In genomic region chr1:101205457-101205856, GRCh38 we compare ENCODE assay signal across 18 cellular contexts. TPM values are rescaled to one million over a fixed set of nuclear protein-coding genes. Genes with fewer than 3 reads are reported as not detected.
DNase-seq lines count a peak whose midpoint lies in the region; ATAC-seq and TF ChIP-seq lines count a peak whose summit lies in the region.
"Had no signal": no experiment of that assay in that cellular context is flagged by ENCODE, and none has a peak within 500 bp of the region (broad histone marks: within the 10 kb centered on the region; RNA-seq: fewer than 3 reads in every experiment).

No MANE protein-coding gene starts in this region.

- H3K4me3 Mint-ChIP-seq in stimulated activated naive CD8-positive, alpha-beta T cell treated with anti-CD3 and anti-CD28 coated beads, Interleukin-15, Interleukin-2, amounts not matched to agents 100 ng/mL and 50 ng/mL, for 24 hours = no peak overlapping the region
- H3K4me3 Mint-ChIP-seq: activated CD4-positive, alpha-beta T cell treated with anti-CD3 and anti-CD28 coated beads, Interleukin-2, amount 10 ng/mL, durations not matched to agents 7 days and 5 days had no signal

- H3K36me3 Mint-ChIP-seq in stimulated activated naive CD8-positive, alpha-beta T cell treated with anti-CD3 and anti-CD28 coated beads, Interleukin-15, Interleukin-2, amounts not matched to agents 100 ng/mL and 50 ng/mL, for 24 hours (ENCODE audit: low read depth) = no peaks in the 10 kb centered on the region

- H3K4me1 ChIP-seq in left ventricle myocardium inferior = peaks cover 16% of the 10 kb centered on the region
- H3K4me1 ChIP-seq: spleen had no signal

- H3K36me3 ChIP-seq in left ventricle myocardium inferior = no peaks in the 10 kb centered on the region
- H3K36me3 ChIP-seq: brain microvascular endothelial cell, spleen had no signal

- H3K27ac ChIP-seq in left ventricle myocardium inferior (replicated peaks) (peak overlapping the region; percentile 77), angular gyrus (ENCODE audit: low read depth, low read length) (peak overlapping the region; percentile 55)
- H3K27ac ChIP-seq: brain microvascular endothelial cell, spleen had no signal

- no peaks in the 10 kb centered on the region for H3K9me3 ChIP-seq in left ventricle myocardium inferior (replicated peaks)
- H3K9me3 ChIP-seq: spleen had no signal

- intact Hi-C loops in left ventricle myocardium inferior (cut with micrococcal nuclease) = no loop called here
- intact Hi-C loops in left ventricle myocardium superior (cut with micrococcal nuclease) = no loop called here

- no peak for TF ChIP-seq CTCF in left ventricle myocardium inferior (IDR thresholded peaks at IDR 0.05; ENCODE audit: borderline replicate concordance)

- H3K27ac Mint-ChIP-seq in stimulated activated naive CD8-positive, alpha-beta T cell treated with anti-CD3 and anti-CD28 coated beads, Interleukin-15, Interleukin-2, amounts not matched to agents 100 ng/mL and 50 ng/mL, for 24 hours = peak overlapping the region; percentile 26
- H3K27ac Mint-ChIP-seq: activated CD4-positive, alpha-beta T cell treated with anti-CD3 and anti-CD28 coated beads, Interleukin-2, amount 10 ng/mL, durations not matched to agents 7 days and 5 days had no signal

- no peak for ATAC-seq in left ventricle myocardium superior
- ATAC-seq in HG02885 (IDR thresholded peaks at IDR 0.05; ENCODE audit: poor library complexity, unreplicated experiment) = no peak
- no peak for ATAC-seq in HG03571 (IDR thresholded peaks at IDR 0.05; ENCODE audit: unreplicated experiment)
- ATAC-seq: left lobe of liver had no signal

- no peak overlapping the region for H3K4me3 ChIP-seq in left ventricle myocardium inferior
- H3K4me3 ChIP-seq: spleen had no signal

- peak; percentile 15 to 53 for DNase-seq in NCI-H524 (lab: John Stamatoyannopoulos, UW)
- no peak for DNase-seq in NCI-H524 treated with DMSO at 0.1 percent for 48 hours (lab: John Stamatoyannopoulos, UW)
- DNase-seq in left ventricle myocardium inferior = no peak
- no peak for DNase-seq in left ventricle myocardium superior
- DNase-seq: activated CD4-positive, alpha-beta T cell treated with anti-CD3 and anti-CD28 coated beads, Interleukin-2, amount 10 ng/mL, durations not matched to agents 7 days and 5 days; activated T-cell treated with anti-CD3 and anti-CD28 coated beads, Interleukin-2, amount 50 U/mL, for 48 hours; brain microvascular endothelial cell; IMR-90; NCI-H2107; NCI-H526 treated with DMSO at 0.1 percent for 48 hours; SHP77; spleen; stimulated activated CD4-positive, alpha-beta T cell treated with anti-CD3 and anti-CD28 coated beads, Interleukin-4, amount 100 ng/mL, for 24 hours had no signal

- H3K4me1 Mint-ChIP-seq in stimulated activated naive CD8-positive, alpha-beta T cell treated with anti-CD3 and anti-CD28 coated beads, Interleukin-15, Interleukin-2, amounts not matched to agents 100 ng/mL and 50 ng/mL, for 24 hours (ENCODE audit: low read depth) = peaks cover 22% of the 10 kb centered on the region

- H3K9me3 Mint-ChIP-seq in stimulated activated naive CD8-positive, alpha-beta T cell treated with anti-CD3 and anti-CD28 coated beads, Interleukin-15, Interleukin-2, amounts not matched to agents 100 ng/mL and 50 ng/mL, for 24 hours = no peaks in the 10 kb centered on the region

- no peaks in the 10 kb centered on the region for H3K27me3 ChIP-seq in left ventricle myocardium inferior (ENCODE audit: low read depth)
- H3K27me3 ChIP-seq: brain microvascular endothelial cell, spleen had no signal

- H3K27me3 Mint-ChIP-seq in stimulated activated naive CD8-positive, alpha-beta T cell treated with anti-CD3 and anti-CD28 coated beads, Interleukin-15, Interleukin-2, amounts not matched to agents 100 ng/mL and 50 ng/mL, for 24 hours = no peaks in the 10 kb centered on the region
- H3K27me3 Mint-ChIP-seq: activated CD4-positive, alpha-beta T cell treated with anti-CD3 and anti-CD28 coated beads, Interleukin-2, amount 10 ng/mL, durations not matched to agents 7 days and 5 days had no signal

RNA-seq across cellular contexts. Expression of gene S1PR1, which starts 31.4 kb away (rescaled TPM):
- total RNA-seq in left ventricle myocardium inferior (54.9 TPM), left ventricle myocardium superior (58.1 TPM)

Comparison
In these comparisons a context has a peak if more than half of its experiments do, and no peak if none do; other contexts are left out.
1. DNase-seq: peak in NCI-H524 (2 of 2); none in NCI-H524 treated with DMSO at 0.1 percent for 48 hours (single experiment), left ventricle myocardium inferior (single experiment) and left ventricle myocardium superior (single experiment).